In the genomic region with DNA sequence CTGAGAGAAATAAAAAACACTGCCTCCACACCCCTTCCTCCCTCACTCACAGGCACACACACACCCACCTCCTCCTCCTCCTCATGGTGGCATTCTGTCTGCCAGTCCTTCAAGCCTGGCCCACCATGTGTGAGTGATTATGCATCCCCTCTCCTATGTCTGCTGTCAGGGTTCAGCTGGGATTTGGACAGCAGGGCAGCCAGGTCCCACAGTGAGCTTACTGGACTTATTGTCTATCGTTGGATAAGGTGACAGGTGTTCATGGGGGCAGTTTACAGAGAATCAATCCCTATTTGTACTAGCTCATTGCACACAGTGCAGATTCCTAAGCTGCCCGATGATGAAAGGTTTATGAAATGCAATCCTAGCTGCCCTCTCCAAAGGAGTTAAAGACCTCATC, we compare ENCODE assay signal across 18 cellular contexts. TPM values are rescaled to one million over a fixed set of nuclear protein-coding genes. Genes with fewer than 3 reads are reported as not detected.
DNase-seq lines count a peak whose midpoint lies in the region; ATAC-seq and TF ChIP-seq lines count a peak whose summit lies in the region.
"Had no signal": no experiment of that assay in that cellular context is flagged by ENCODE, and none has a peak within 500 bp of the region (broad histone marks: within the 10 kb centered on the region; RNA-seq: fewer than 3 reads in every experiment).

No MANE protein-coding gene starts in this region.

- no peaks in the 10 kb centered on the region; the same call in 1 of the 3 replicates for H3K4me1 Mint-ChIP-seq in GM23338
- no peaks in the 10 kb centered on the region for H3K4me1 Mint-ChIP-seq in chondrocyte (ENCODE audit: low read depth)
- H3K4me1 Mint-ChIP-seq: CD14-positive monocyte; CD4-positive, alpha-beta memory T cell; IgD-negative memory B cell had no signal

- DNase-seq in GM23338 (ENCODE audit: low spot score) (no peak), NCI-H82 (lab: John Stamatoyannopoulos, UW) (peak; percentile 90), chondrocyte (ENCODE audit: low spot score) (no peak), retina (peak; percentile 56), NCI-H1694 (lab: John Stamatoyannopoulos, UW) (no peak), cerebellum (ENCODE audit: low spot score) (no peak), NOMO-1 treated with dmso at 0.1 percent for 144 hours (lab: John Stamatoyannopoulos, UW; ENCODE audit: unreplicated experiment) (no peak)
- DNase-seq: CD4-positive, alpha-beta memory T cell; DMS153; GDM1; GOT3; H7 had no signal

- no peaks in the 10 kb centered on the region for H4K20me1 ChIP-seq in GM23338 (replicated peaks; ENCODE audit: insufficient read depth)
- H4K20me1 ChIP-seq: BLaER1 had no signal

- no peak overlapping the region for H3K4me2 ChIP-seq in GM23338
- H3K4me2 ChIP-seq: BLaER1 had no signal

- H3K79me2 ChIP-seq in GM23338 (replicated peaks; ENCODE audit: insufficient read depth), result no peaks in the 10 kb centered on the region

- no peak for ATAC-seq in GM23338
- no peak for ATAC-seq in GM21390 (IDR thresholded peaks at IDR 0.05; ENCODE audit: unreplicated experiment)
- ATAC-seq: HepG2 had no signal

- H3K27me3 ChIP-seq in GM23338 (ENCODE audit: insufficient read depth), result no peaks in the 10 kb centered on the region

- H3K4me1 ChIP-seq in GM23338 (ENCODE audit: insufficient read depth), result peaks cover 10% of the 10 kb centered on the region

- H2AFZ ChIP-seq in GM23338, result no peak overlapping the region

- 0 out of 2 replicates have a peak, but pooled peaks cover 2% of the 10 kb centered on the region for H3K9me2 ChIP-seq in GM23338 (ENCODE audit: insufficient read depth)

- no peak overlapping the region for H3K4me3 ChIP-seq in GM23338
- H3K4me3 ChIP-seq: BLaER1 had no signal

- H3K4me3 Mint-ChIP-seq in GM23338 (no peak overlapping the region), chondrocyte (ENCODE audit: unreplicated experiment) (no peak overlapping the region)
- H3K4me3 Mint-ChIP-seq: CD14-positive monocyte; CD4-positive, alpha-beta memory T cell; IgD-negative memory B cell had no signal

- H3F3A ChIP-seq in GM23338 (replicated peaks; ENCODE audit: low read depth), result no peaks in the 10 kb centered on the region

- TF ChIP-seq CTCF in GM23338 (conservative IDR thresholded peaks at IDR 0.05; ENCODE audit: low read depth in 2 of 2) (no peak), chondrocyte (IDR thresholded peaks at IDR 0.05) (no peak)

- H3K36me3 ChIP-seq in GM23338 (ENCODE audit: insufficient read depth), result no peaks in the 10 kb centered on the region
- H3K36me3 ChIP-seq: BLaER1 had no signal

- H3K36me3 Mint-ChIP-seq in GM23338 (ENCODE audit: low read depth) (no peaks in the 10 kb centered on the region), chondrocyte (ENCODE audit: low read depth) (no peaks in the 10 kb centered on the region)
- H3K36me3 Mint-ChIP-seq: CD14-positive monocyte; CD4-positive, alpha-beta memory T cell; IgD-negative memory B cell had no signal

- peak overlapping the region; percentile 9; the same call in 1 of the 2 replicates for H3K27ac Mint-ChIP-seq in GM23338
- peak overlapping the region; percentile 52 for H3K27ac Mint-ChIP-seq in chondrocyte (ENCODE audit: unreplicated experiment)
- H3K27ac Mint-ChIP-seq: CD14-positive monocyte; CD4-positive, alpha-beta memory T cell; IgD-negative memory B cell had no signal

- no peaks in the 10 kb centered on the region for H3K9me3 Mint-ChIP-seq in GM23338
- H3K9me3 Mint-ChIP-seq in chondrocyte (ENCODE audit: low read depth), result no peaks in the 10 kb centered on the region

- H3K27ac ChIP-seq in GM23338 (ENCODE audit: low read depth), result no peak overlapping the region
- H3K27ac ChIP-seq: 22Rv1, BLaER1 had no signal

- H3K27me3 Mint-ChIP-seq in GM23338 (ENCODE audit: insufficient read depth, low read depth, poor library complexity) (peaks cover 2% of the 10 kb centered on the region), chondrocyte (ENCODE audit: low read depth) (peaks cover 33% of the 10 kb centered on the region)

TF ChIP-seq in GM23338, 12 proteins besides CTCF, POLR2A, EP300 and RAD21 (continues in another document):
- TF ChIP-seq, protein P1, sequence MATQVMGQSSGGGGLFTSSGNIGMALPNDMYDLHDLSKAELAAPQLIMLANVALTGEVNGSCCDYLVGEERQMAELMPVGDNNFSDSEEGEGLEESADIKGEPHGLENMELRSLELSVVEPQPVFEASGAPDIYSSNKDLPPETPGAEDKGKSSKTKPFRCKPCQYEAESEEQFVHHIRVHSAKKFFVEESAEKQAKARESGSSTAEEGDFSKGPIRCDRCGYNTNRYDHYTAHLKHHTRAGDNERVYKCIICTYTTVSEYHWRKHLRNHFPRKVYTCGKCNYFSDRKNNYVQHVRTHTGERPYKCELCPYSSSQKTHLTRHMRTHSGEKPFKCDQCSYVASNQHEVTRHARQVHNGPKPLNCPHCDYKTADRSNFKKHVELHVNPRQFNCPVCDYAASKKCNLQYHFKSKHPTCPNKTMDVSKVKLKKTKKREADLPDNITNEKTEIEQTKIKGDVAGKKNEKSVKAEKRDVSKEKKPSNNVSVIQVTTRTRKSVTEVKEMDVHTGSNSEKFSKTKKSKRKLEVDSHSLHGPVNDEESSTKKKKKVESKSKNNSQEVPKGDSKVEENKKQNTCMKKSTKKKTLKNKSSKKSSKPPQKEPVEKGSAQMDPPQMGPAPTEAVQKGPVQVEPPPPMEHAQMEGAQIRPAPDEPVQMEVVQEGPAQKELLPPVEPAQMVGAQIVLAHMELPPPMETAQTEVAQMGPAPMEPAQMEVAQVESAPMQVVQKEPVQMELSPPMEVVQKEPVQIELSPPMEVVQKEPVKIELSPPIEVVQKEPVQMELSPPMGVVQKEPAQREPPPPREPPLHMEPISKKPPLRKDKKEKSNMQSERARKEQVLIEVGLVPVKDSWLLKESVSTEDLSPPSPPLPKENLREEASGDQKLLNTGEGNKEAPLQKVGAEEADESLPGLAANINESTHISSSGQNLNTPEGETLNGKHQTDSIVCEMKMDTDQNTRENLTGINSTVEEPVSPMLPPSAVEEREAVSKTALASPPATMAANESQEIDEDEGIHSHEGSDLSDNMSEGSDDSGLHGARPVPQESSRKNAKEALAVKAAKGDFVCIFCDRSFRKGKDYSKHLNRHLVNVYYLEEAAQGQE (IDR thresholded peaks at IDR 0.05; ENCODE audit: unreplicated experiment), result no peak
- TF ChIP-seq, protein P2, sequence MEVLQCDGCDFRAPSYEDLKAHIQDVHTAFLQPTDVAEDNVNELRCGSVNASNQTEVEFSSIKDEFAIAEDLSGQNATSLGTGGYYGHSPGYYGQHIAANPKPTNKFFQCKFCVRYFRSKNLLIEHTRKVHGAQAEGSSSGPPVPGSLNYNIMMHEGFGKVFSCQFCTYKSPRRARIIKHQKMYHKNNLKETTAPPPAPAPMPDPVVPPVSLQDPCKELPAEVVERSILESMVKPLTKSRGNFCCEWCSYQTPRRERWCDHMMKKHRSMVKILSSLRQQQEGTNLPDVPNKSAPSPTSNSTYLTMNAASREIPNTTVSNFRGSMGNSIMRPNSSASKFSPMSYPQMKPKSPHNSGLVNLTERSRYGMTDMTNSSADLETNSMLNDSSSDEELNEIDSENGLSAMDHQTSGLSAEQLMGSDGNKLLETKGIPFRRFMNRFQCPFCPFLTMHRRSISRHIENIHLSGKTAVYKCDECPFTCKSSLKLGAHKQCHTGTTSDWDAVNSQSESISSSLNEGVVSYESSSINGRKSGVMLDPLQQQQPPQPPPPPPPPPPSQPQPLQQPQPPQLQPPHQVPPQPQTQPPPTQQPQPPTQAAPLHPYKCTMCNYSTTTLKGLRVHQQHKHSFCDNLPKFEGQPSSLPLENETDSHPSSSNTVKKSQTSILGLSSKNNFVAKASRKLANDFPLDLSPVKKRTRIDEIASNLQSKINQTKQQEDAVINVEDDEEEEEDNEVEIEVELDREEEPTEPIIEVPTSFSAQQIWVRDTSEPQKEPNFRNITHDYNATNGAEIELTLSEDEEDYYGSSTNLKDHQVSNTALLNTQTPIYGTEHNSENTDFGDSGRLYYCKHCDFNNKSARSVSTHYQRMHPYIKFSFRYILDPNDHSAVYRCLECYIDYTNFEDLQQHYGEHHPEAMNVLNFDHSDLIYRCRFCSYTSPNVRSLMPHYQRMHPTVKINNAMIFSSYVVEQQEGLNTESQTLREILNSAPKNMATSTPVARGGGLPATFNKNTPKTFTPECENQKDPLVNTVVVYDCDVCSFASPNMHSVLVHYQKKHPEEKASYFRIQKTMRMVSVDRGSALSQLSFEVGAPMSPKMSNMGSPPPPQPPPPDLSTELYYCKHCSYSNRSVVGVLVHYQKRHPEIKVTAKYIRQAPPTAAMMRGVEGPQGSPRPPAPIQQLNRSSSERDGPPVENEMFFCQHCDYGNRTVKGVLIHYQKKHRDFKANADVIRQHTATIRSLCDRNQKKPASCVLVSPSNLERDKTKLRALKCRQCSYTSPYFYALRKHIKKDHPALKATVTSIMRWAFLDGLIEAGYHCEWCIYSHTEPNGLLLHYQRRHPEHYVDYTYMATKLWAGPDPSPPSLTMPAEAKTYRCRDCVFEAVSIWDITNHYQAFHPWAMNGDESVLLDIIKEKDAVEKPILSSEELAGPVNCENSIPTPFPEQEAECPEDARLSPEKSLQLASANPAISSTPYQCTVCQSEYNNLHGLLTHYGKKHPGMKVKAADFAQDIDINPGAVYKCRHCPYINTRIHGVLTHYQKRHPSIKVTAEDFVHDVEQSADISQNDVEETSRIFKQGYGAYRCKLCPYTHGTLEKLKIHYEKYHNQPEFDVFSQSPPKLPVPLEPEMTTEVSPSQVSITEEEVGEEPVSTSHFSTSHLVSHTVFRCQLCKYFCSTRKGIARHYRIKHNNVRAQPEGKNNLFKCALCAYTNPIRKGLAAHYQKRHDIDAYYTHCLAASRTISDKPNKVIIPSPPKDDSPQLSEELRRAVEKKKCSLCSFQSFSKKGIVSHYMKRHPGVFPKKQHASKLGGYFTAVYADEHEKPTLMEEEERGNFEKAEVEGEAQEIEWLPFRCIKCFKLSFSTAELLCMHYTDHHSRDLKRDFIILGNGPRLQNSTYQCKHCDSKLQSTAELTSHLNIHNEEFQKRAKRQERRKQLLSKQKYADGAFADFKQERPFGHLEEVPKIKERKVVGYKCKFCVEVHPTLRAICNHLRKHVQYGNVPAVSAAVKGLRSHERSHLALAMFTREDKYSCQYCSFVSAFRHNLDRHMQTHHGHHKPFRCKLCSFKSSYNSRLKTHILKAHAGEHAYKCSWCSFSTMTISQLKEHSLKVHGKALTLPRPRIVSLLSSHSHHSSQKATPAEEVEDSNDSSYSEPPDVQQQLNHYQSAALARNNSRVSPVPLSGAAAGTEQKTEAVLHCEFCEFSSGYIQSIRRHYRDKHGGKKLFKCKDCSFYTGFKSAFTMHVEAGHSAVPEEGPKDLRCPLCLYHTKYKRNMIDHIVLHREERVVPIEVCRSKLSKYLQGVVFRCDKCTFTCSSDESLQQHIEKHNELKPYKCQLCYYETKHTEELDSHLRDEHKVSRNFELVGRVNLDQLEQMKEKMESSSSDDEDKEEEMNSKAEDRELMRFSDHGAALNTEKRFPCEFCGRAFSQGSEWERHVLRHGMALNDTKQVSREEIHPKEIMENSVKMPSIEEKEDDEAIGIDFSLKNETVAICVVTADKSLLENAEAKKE (CRISPR knock-in tag; IDR thresholded peaks at IDR 0.05), result no peak
- no peak for TF ChIP-seq EZH2phosphoT487 (IDR thresholded peaks at IDR 0.05; ENCODE audit: unreplicated experiment)

RNA-seq across cellular contexts. Expression of a gene that starts 4.8 kb away (rescaled TPM):
- total RNA-seq in GM23338 (2014; rRNA removed; shearing (Covaris generic)), result 5.3 and 14.6 TPM in 2 replicates
- polyA plus RNA-seq in GM23338 (2016; fragmentation: Nextera tagmentation; extraction: Ambion mirVana), result 10.6 and 12.3 TPM in 2 replicates
- 92.1 to 122 TPM (median 97.0 TPM) in 3 replicates for total RNA-seq in chondrocyte
- 191 TPM for total RNA-seq in cerebellum
- total RNA-seq: CD4-positive, alpha-beta memory T cell; HepG2 had no signal
- polyA plus RNA-seq: CD14-positive monocyte; CD4-positive, alpha-beta memory T cell; HepG2; IgD-negative memory B cell had no signal

Comparison
In these comparisons a context has a peak if more than half of its experiments do, and no peak if none do; other contexts are left out.
1. DNase-seq: peak in NCI-H82 (single experiment) and retina (single experiment); none in GM23338 (single experiment), chondrocyte (single experiment), NCI-H1694 (single experiment), cerebellum (single experiment) and NOMO-1 treated with dmso at 0.1 percent for 144 hours (single experiment).